19 cellular contexts compared by ENCODE assay signal in the genomic region with DNA sequence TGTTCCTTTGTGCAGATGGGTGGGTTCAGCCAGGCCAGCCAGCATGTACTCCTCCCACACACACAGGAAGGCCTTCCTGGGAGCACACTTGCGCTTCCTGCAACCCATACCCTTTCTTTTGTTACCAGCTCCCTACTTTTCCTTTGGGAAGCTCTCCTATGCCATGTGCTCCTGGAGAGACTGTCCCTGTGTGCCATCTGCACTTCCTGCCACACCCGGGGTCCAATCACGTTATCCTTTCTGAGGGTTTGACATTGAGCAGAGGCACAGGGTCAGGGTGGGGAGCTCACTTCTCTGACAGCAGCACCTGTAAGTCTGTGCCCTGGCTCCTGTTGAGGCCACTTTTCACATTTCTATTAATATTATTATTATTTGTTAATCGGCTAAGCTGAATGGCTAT.
DNase-seq lines count a peak whose midpoint lies in the region; ATAC-seq and TF ChIP-seq lines count a peak whose summit lies in the region.
"Had no signal": no experiment of that assay in that cellular context is flagged by ENCODE, and none has a peak within 500 bp of the region (broad histone marks: within the 10 kb centered on the region; RNA-seq: fewer than 3 reads in every experiment).

No MANE protein-coding gene starts in this region.

- H3K27ac ChIP-seq in mammary epithelial cell (ENCODE audit: insufficient read depth, low read depth, low read length) (no peak overlapping the region), hepatocyte (peak overlapping the region; percentile 62)
- H3K27ac ChIP-seq: Peyer's patch had no signal

- H2AFZ ChIP-seq in mammary epithelial cell (ENCODE audit: low read depth, low read length) (no peak overlapping the region), hepatocyte (no peak overlapping the region)

- no peak overlapping the region for H3K4me3 Mint-ChIP-seq in MCF 10A (ENCODE audit: unreplicated experiment)
- no peak overlapping the region for H3K4me3 Mint-ChIP-seq in activated T-helper 1 cell treated with anti-CD3 and anti-CD28 coated beads, Interleukin-12 subunit alpha, Interleukin-12 subunit beta, Interleukin-2, Interleukin-4 antibody, amounts not matched to agents 30 ng/mL and 10 ng/mL and 1 ng/mL, durations not matched to agents 14 hours and 24 hours and 36 hours
- H3K4me3 Mint-ChIP-seq: CD8-positive, alpha-beta T cell had no signal

- H3K27ac Mint-ChIP-seq in MCF 10A (ENCODE audit: low read depth, unreplicated experiment) = peak overlapping the region; percentile 80
- H3K27ac Mint-ChIP-seq in activated T-helper 1 cell treated with anti-CD3 and anti-CD28 coated beads, Interleukin-12 subunit alpha, Interleukin-12 subunit beta, Interleukin-2, Interleukin-4 antibody, amounts not matched to agents 30 ng/mL and 10 ng/mL and 1 ng/mL, durations not matched to agents 14 hours and 24 hours and 36 hours = peak overlapping the region; percentile 54
- H3K27ac Mint-ChIP-seq: CD8-positive, alpha-beta T cell had no signal

- no TSS peak for BruUV-seq in MCF 10A (replicated peaks; lab: Mats Ljungman, UMichigan)
- no TSS peak for BruUV-seq in mammary epithelial cell (replicated peaks; lab: Mats Ljungman, UMichigan)

- H3K79me2 ChIP-seq in mammary epithelial cell (ENCODE audit: insufficient read depth, low read length) (no peaks in the 10 kb centered on the region), hepatocyte (no peaks in the 10 kb centered on the region)

- H3K27me3 ChIP-seq in mammary epithelial cell (ENCODE audit: insufficient read depth, low read length) (no peaks in the 10 kb centered on the region), hepatocyte (no peaks in the 10 kb centered on the region)
- H3K27me3 ChIP-seq: Peyer's patch had no signal

- H3K4me1 ChIP-seq in mammary epithelial cell (ENCODE audit: insufficient read depth, low read length) (peaks cover 7% of the 10 kb centered on the region), hepatocyte (ENCODE audit: insufficient read depth) (peaks cover 4% of the 10 kb centered on the region)
- H3K4me1 ChIP-seq: Peyer's patch had no signal

- H3K27me3 Mint-ChIP-seq in MCF 10A (ENCODE audit: insufficient read depth, unreplicated experiment) = no peaks in the 10 kb centered on the region
- peaks cover 3% of the 10 kb centered on the region for H3K27me3 Mint-ChIP-seq in activated T-helper 1 cell treated with anti-CD3 and anti-CD28 coated beads, Interleukin-12 subunit alpha, Interleukin-12 subunit beta, Interleukin-2, Interleukin-4 antibody, amounts not matched to agents 30 ng/mL and 10 ng/mL and 1 ng/mL, durations not matched to agents 14 hours and 24 hours and 36 hours (ENCODE audit: insufficient read depth)

- peaks cover 6% of the 10 kb centered on the region for H3K36me3 Mint-ChIP-seq in MCF 10A (ENCODE audit: insufficient read depth, unreplicated experiment)
- no peaks in the 10 kb centered on the region for H3K36me3 Mint-ChIP-seq in activated T-helper 1 cell treated with anti-CD3 and anti-CD28 coated beads, Interleukin-12 subunit alpha, Interleukin-12 subunit beta, Interleukin-2, Interleukin-4 antibody, amounts not matched to agents 30 ng/mL and 10 ng/mL and 1 ng/mL, durations not matched to agents 14 hours and 24 hours and 36 hours (ENCODE audit: low read depth)

- H3K36me3 ChIP-seq in mammary epithelial cell (ENCODE audit: insufficient read depth, low read length) (no peaks in the 10 kb centered on the region), hepatocyte (replicated peaks; ENCODE audit: insufficient read depth, low read depth) (no peaks in the 10 kb centered on the region)
- H3K36me3 ChIP-seq: Peyer's patch had no signal

- dilution Hi-C loops in mammary epithelial cell (cut with HindIII; ENCODE audit: low sequenced_read_pairs) = no loop called here

- H3K9ac ChIP-seq in mammary epithelial cell (ENCODE audit: insufficient read depth, low read length) = no peak overlapping the region

- DNase-seq in MCF 10A (ENCODE audit: unreplicated experiment) (no peak), mammary epithelial cell (no peak), hepatocyte (ENCODE audit: low spot score) (no peak), Right ventricle myocardium inferior (ENCODE audit: missing footprints) (no peak), D341Med (ENCODE audit: low spot score) (no peak)
- no peak for DNase-seq in activated T-helper 1 cell treated with anti-CD3 and anti-CD28 coated beads, Interleukin-12 subunit alpha, Interleukin-12 subunit beta, Interleukin-2, Interleukin-4 antibody, amounts not matched to agents 30 ng/mL and 10 ng/mL and 1 ng/mL, durations not matched to agents 14 hours and 24 hours and 36 hours (ENCODE audit: low spot score)
- DNase-seq: C1 segment of cervical spinal cord; Calu3; CD8-positive, alpha-beta T cell; Karpas-422; NCI-H1694; NCI-H2081; NCI-H2171; NCI-H345; NCI-H524; NCI-H774; NK-92 treated with Interleukin-12 subunit alpha and Interleukin-12 subunit beta, amount 100 ng/mL, for 24 hours; Peyer's patch had no signal

- 95% methylated on average over 4 of the region's 4 CpGs for WGBS in mammary epithelial cell (ENCODE audit: low coverage, missing lambda C conversion rate)
- 95% methylated on average over 4 of the region's 4 CpGs for WGBS in hepatocyte (ENCODE audit: low lambda C conversion rate, missing lambda C conversion rate)

- H4K20me1 ChIP-seq in mammary epithelial cell (ENCODE audit: insufficient read depth, low read length) (no peaks in the 10 kb centered on the region), hepatocyte (ENCODE audit: insufficient read depth, poor library complexity, severe bottlenecking) (no peaks in the 10 kb centered on the region)

- intact Hi-C loops in MCF 10A (cut with micrococcal nuclease) = no loop called here
- intact Hi-C loops in mammary epithelial cell (cut with micrococcal nuclease) = no loop called here
- intact Hi-C loops in activated T-helper 1 cell treated with anti-CD3 and anti-CD28 coated beads, Interleukin-12 subunit alpha, Interleukin-12 subunit beta, Interleukin-2, Interleukin-4 antibody, amounts not matched to agents 30 ng/mL and 10 ng/mL and 1 ng/mL, durations not matched to agents 14 hours and 24 hours and 36 hours (cut with micrococcal nuclease) = loop anchor here (1.0 to 5.0 kb wide), 3 partner anchors 280 to 539 kb away; no protein-coding TSS in a partner anchor
- intact Hi-C loops in Right ventricle myocardium inferior (cut with DNase I) = no loop called here

- CTCF ChIA-PET in MCF 10A (lab: Yijun Ruan, JAX) = interaction anchor here (0.5 kb wide), 1 partner anchor 205 kb away, joined by 4 read pairs; no protein-coding TSS in a partner anchor
- CTCF ChIA-PET in mammary epithelial cell (lab: Charles Lee; ENCODE audit: low non-redundant PET) = no interaction called here

- peaks cover 21% of the 10 kb centered on the region for H3K4me1 Mint-ChIP-seq in MCF 10A (ENCODE audit: insufficient read depth, unreplicated experiment)
- peaks cover 15% of the 10 kb centered on the region for H3K4me1 Mint-ChIP-seq in activated T-helper 1 cell treated with anti-CD3 and anti-CD28 coated beads, Interleukin-12 subunit alpha, Interleukin-12 subunit beta, Interleukin-2, Interleukin-4 antibody, amounts not matched to agents 30 ng/mL and 10 ng/mL and 1 ng/mL, durations not matched to agents 14 hours and 24 hours and 36 hours (ENCODE audit: low read depth)

- H3K9me3 Mint-ChIP-seq in MCF 10A (ENCODE audit: unreplicated experiment) = no peaks in the 10 kb centered on the region
- H3K9me3 Mint-ChIP-seq in activated T-helper 1 cell treated with anti-CD3 and anti-CD28 coated beads, Interleukin-12 subunit alpha, Interleukin-12 subunit beta, Interleukin-2, Interleukin-4 antibody, amounts not matched to agents 30 ng/mL and 10 ng/mL and 1 ng/mL, durations not matched to agents 14 hours and 24 hours and 36 hours = peaks cover 24% of the 10 kb centered on the region

- ATAC-seq in HG03378 (IDR thresholded peaks at IDR 0.05; ENCODE audit: unreplicated experiment) (no peak), Right ventricle myocardium inferior (no peak)
- ATAC-seq: CD8-positive, alpha-beta T cell had no signal

- no peak overlapping the region for H3K4me2 ChIP-seq in mammary epithelial cell (ENCODE audit: insufficient read depth, low read depth, low read length)
- no peak overlapping the region for H3K4me2 ChIP-seq in hepatocyte

- in situ Hi-C loops in mammary epithelial cell (cut with MboI; ENCODE audit: low sequenced_read_pairs in 2 of 2) = no loop called here

- POLR2A ChIA-PET in MCF 10A (lab: Yijun Ruan, JAX) = no interaction called here

- H3K9me3 ChIP-seq in mammary epithelial cell (replicated peaks; ENCODE audit: insufficient read depth, low read length) = peaks cover 15% of the 10 kb centered on the region
- H3K9me3 ChIP-seq in hepatocyte (ENCODE audit: low read depth) = peaks cover 11% of the 10 kb centered on the region

- TF ChIP-seq CTCF in MCF 10A (IDR thresholded peaks at IDR 0.05; ENCODE audit: unreplicated experiment) (no peak), mammary epithelial cell (conservative IDR thresholded peaks at IDR 0.05 in 1 of 2, IDR thresholded peaks at IDR 0.05 in 1 of 2; ENCODE audit: extremely low read depth in 1 of 2, insufficient read depth in 1 of 2, low read depth in 1 of 2, low read length in 2 of 2) (no peak), hepatocyte (IDR thresholded peaks at IDR 0.05; ENCODE audit: poor library complexity) (no peak)

- no peaks in the 10 kb centered on the region for H3K9me2 ChIP-seq in hepatocyte (replicated peaks; ENCODE audit: insufficient read depth)

- H3K4me3 ChIP-seq in mammary epithelial cell (replicated peaks in 1 of 3; ENCODE audit: insufficient read depth in 1 of 3, low read depth in 2 of 3, low read length in 3 of 3) = no peak overlapping the region
- H3K4me3 ChIP-seq in hepatocyte = no peak overlapping the region
- H3K4me3 ChIP-seq: Peyer's patch had no signal
